Comparison of ENCODE assay signal across 18 cellular contexts in genomic region chr4:89800527-89801103, GRCh38. TPM values are rescaled to one million over a fixed set of nuclear protein-coding genes. Genes with fewer than 3 reads are reported as not detected.
DNase-seq lines count a peak whose midpoint lies in the region; ATAC-seq and TF ChIP-seq lines count a peak whose summit lies in the region.
"Had no signal": no experiment of that assay in that cellular context is flagged by ENCODE, and none has a peak within 500 bp of the region (broad histone marks: within the 10 kb centered on the region; RNA-seq: fewer than 3 reads in every experiment).

No MANE protein-coding gene starts in this region.

- intact Hi-C loops in left ventricle myocardium inferior (cut with micrococcal nuclease), result no loop called here

- no peak overlapping the region for H2BK12ac ChIP-seq in trophoblast cell (ENCODE audit: low read length)

- no peak overlapping the region for H3K27ac Mint-ChIP-seq in neural progenitor cell
- H3K27ac Mint-ChIP-seq: activated CD4-positive, alpha-beta T cell treated with anti-CD3 and anti-CD28 coated beads, Interleukin-2, amount 10 ng/mL, durations not matched to agents 24 days and 14 days; activated naive CD4-positive, alpha-beta T cell treated with anti-CD3 and anti-CD28 coated beads, Interleukin-2, amount 50 U/mL, for 24 hours; H9 had no signal

- H3K9me3 ChIP-seq in RWPE2 (ENCODE audit: severe bottlenecking) (no peaks in the 10 kb centered on the region), neural progenitor cell (ENCODE audit: low read depth) (no peaks in the 10 kb centered on the region), trophoblast cell (ENCODE audit: insufficient read depth, low read depth, low read length) (no peaks in the 10 kb centered on the region), left ventricle myocardium inferior (replicated peaks) (no peaks in the 10 kb centered on the region)
- H3K9me3 ChIP-seq: prostate gland, stomach, uterus had no signal

- no peaks in the 10 kb centered on the region for H3K27me3 Mint-ChIP-seq in neural progenitor cell (ENCODE audit: insufficient read depth, low read depth)

- no peaks in the 10 kb centered on the region for H3K27me3 ChIP-seq in RWPE2 (ENCODE audit: insufficient read depth, poor library complexity, severe bottlenecking)
- no peaks in the 10 kb centered on the region for H3K27me3 ChIP-seq in neural progenitor cell
- no peaks in the 10 kb centered on the region for H3K27me3 ChIP-seq in trophoblast cell (ENCODE audit: insufficient read depth, low read length)
- H3K27me3 ChIP-seq in left ventricle myocardium inferior (ENCODE audit: low read depth), result no peaks in the 10 kb centered on the region
- H3K27me3 ChIP-seq: stomach, uterus had no signal

- peaks cover 3% of the 10 kb centered on the region for H3K36me3 Mint-ChIP-seq in neural progenitor cell
- H3K36me3 Mint-ChIP-seq: activated naive CD4-positive, alpha-beta T cell treated with anti-CD3 and anti-CD28 coated beads, Interleukin-2, amount 50 U/mL, for 24 hours had no signal

- no peak overlapping the region for H2AK5ac ChIP-seq in trophoblast cell (ENCODE audit: low read length)

- H2BK5ac ChIP-seq in trophoblast cell (ENCODE audit: low read depth, low read length, poor library complexity), result no peak overlapping the region

- no peak overlapping the region for H4K91ac ChIP-seq in trophoblast cell (ENCODE audit: low read depth, low read length)

- DNase-seq in EH (ENCODE audit: low read depth), result peak; percentile 15
- no peak for DNase-seq in RWPE2 (ENCODE audit: low spot score)
- DNase-seq in cardiac fibroblast (ENCODE audit: low read depth in 2 of 2), result peak; percentile 9 to 23
- DNase-seq in neural progenitor cell (ENCODE audit: low spot score), result peak; percentile 33
- DNase-seq in trophoblast cell, result no peak
- no peak for DNase-seq in left ventricle myocardium inferior
- DNase-seq in T1000 (lab: John Stamatoyannopoulos, UW), result no peak
- DNase-seq: activated CD4-positive, alpha-beta T cell treated with anti-CD3 and anti-CD28 coated beads, Interleukin-2, amount 10 ng/mL, durations not matched to agents 24 days and 14 days; central memory CD4-positive, alpha-beta T cell; effector memory CD4-positive, alpha-beta T cell; H9; NCI-H1417; NK-92 treated with Interleukin-12 subunit alpha and Interleukin-12 subunit beta, amount 100 ng/mL, for 24 hours; stomach; uterus had no signal

- no peaks in the 10 kb centered on the region for H3K4me1 Mint-ChIP-seq in neural progenitor cell
- H3K4me1 Mint-ChIP-seq: activated CD4-positive, alpha-beta T cell treated with anti-CD3 and anti-CD28 coated beads, Interleukin-2, amount 10 ng/mL, durations not matched to agents 24 days and 14 days; activated naive CD4-positive, alpha-beta T cell treated with anti-CD3 and anti-CD28 coated beads, Interleukin-2, amount 50 U/mL, for 24 hours; H9 had no signal

- TF ChIP-seq CTCF in RWPE2 (IDR thresholded peaks at IDR 0.05; ENCODE audit: poor library complexity, severe bottlenecking), result no peak
- no peak for TF ChIP-seq CTCF in cardiac fibroblast (IDR thresholded peaks at IDR 0.05; ENCODE audit: low read depth, low read length)
- TF ChIP-seq CTCF in neural progenitor cell (IDR thresholded peaks at IDR 0.05), result no peak
- TF ChIP-seq CTCF in left ventricle myocardium inferior (IDR thresholded peaks at IDR 0.05; ENCODE audit: borderline replicate concordance), result no peak

- H4K8ac ChIP-seq in trophoblast cell (ENCODE audit: low read depth, low read length), result no peak overlapping the region

- H3K4me2 ChIP-seq in neural progenitor cell (no peak overlapping the region), trophoblast cell (ENCODE audit: low read length) (no peak overlapping the region)

- no peak overlapping the region for H2AFZ ChIP-seq in neural progenitor cell (replicated peaks)
- H2AFZ ChIP-seq in trophoblast cell (ENCODE audit: insufficient read depth, low read length, poor library complexity), result no peak overlapping the region

- no peak overlapping the region for H3K14ac ChIP-seq in trophoblast cell (ENCODE audit: low read length)

- H3K79me2 ChIP-seq in neural progenitor cell (ENCODE audit: low read depth), result no peaks in the 10 kb centered on the region
- no peaks in the 10 kb centered on the region for H3K79me2 ChIP-seq in trophoblast cell (ENCODE audit: control insufficient read depth, insufficient read depth, low read length, poor library complexity)

- no peaks in the 10 kb centered on the region for H4K20me1 ChIP-seq in neural progenitor cell (ENCODE audit: low read depth)

- H3K4me3 Mint-ChIP-seq in neural progenitor cell, result no peak overlapping the region
- H3K4me3 Mint-ChIP-seq: activated CD4-positive, alpha-beta T cell treated with anti-CD3 and anti-CD28 coated beads, Interleukin-2, amount 10 ng/mL, durations not matched to agents 24 days and 14 days; activated naive CD4-positive, alpha-beta T cell treated with anti-CD3 and anti-CD28 coated beads, Interleukin-2, amount 50 U/mL, for 24 hours; H9 had no signal

- no peak overlapping the region for H3K4me3 ChIP-seq in RWPE2 (ENCODE audit: severe bottlenecking)
- H3K4me3 ChIP-seq in cardiac fibroblast (replicated peaks in 1 of 2; ENCODE audit: low read depth in 2 of 2, low read length in 2 of 2), result no peak overlapping the region
- no peak overlapping the region for H3K4me3 ChIP-seq in neural progenitor cell
- no peak overlapping the region for H3K4me3 ChIP-seq in trophoblast cell (ENCODE audit: low read depth, low read length)
- H3K4me3 ChIP-seq in left ventricle myocardium inferior, result no peak overlapping the region
- H3K4me3 ChIP-seq: prostate gland, stomach, uterus had no signal

- no peak overlapping the region for H2BK120ac ChIP-seq in trophoblast cell (ENCODE audit: insufficient read depth, low read length, poor library complexity)

- no peak overlapping the region for H3K18ac ChIP-seq in trophoblast cell (ENCODE audit: low read length)

- no peaks in the 10 kb centered on the region for H3K79me1 ChIP-seq in trophoblast cell (ENCODE audit: low read length)

- peaks cover 33% of the 10 kb centered on the region for H3K4me1 ChIP-seq in RWPE2 (ENCODE audit: insufficient read depth, poor library complexity, severe bottlenecking)
- H3K4me1 ChIP-seq in neural progenitor cell, result peaks cover 7% of the 10 kb centered on the region
- no peaks in the 10 kb centered on the region for H3K4me1 ChIP-seq in trophoblast cell (ENCODE audit: control insufficient read depth in 1 of 2, insufficient read depth in 2 of 2, low read length in 2 of 2)
- peaks cover 7% of the 10 kb centered on the region for H3K4me1 ChIP-seq in left ventricle myocardium inferior
- H3K4me1 ChIP-seq: prostate gland, stomach, uterus had no signal

- H3K27ac ChIP-seq in RWPE2 (ENCODE audit: poor library complexity, severe bottlenecking) (peak overlapping the region; percentile 86), neural progenitor cell (no peak overlapping the region), trophoblast cell (ENCODE audit: low read depth, low read length) (no peak overlapping the region), left ventricle myocardium inferior (replicated peaks) (no peak overlapping the region)
- H3K27ac ChIP-seq: prostate gland, stomach, uterus had no signal

- H3K36me3 ChIP-seq in RWPE2 (ENCODE audit: low read depth) (no peaks in the 10 kb centered on the region), neural progenitor cell (no peaks in the 10 kb centered on the region), trophoblast cell (ENCODE audit: control insufficient read depth in 1 of 2, insufficient read depth in 2 of 2, low read length in 2 of 2) (no peaks in the 10 kb centered on the region), left ventricle myocardium inferior (no peaks in the 10 kb centered on the region)
- H3K36me3 ChIP-seq: prostate gland, stomach, uterus had no signal

- no peak overlapping the region for H3K9ac ChIP-seq in neural progenitor cell
- no peak overlapping the region for H3K9ac ChIP-seq in trophoblast cell (ENCODE audit: low read length)

- H3K23ac ChIP-seq in trophoblast cell (ENCODE audit: low read length), result no peak overlapping the region

- H3K9me3 Mint-ChIP-seq in neural progenitor cell, result no peaks in the 10 kb centered on the region
- H3K9me3 Mint-ChIP-seq: activated CD4-positive, alpha-beta T cell treated with anti-CD3 and anti-CD28 coated beads, Interleukin-2, amount 10 ng/mL, durations not matched to agents 24 days and 14 days; activated naive CD4-positive, alpha-beta T cell treated with anti-CD3 and anti-CD28 coated beads, Interleukin-2, amount 50 U/mL, for 24 hours; H9 had no signal

- H3F3A ChIP-seq in neural progenitor cell (ENCODE audit: low read depth), result no peaks in the 10 kb centered on the region

- H4K12ac ChIP-seq in trophoblast cell (ENCODE audit: low read depth, low read length), result no peak overlapping the region

- ATAC-seq in RWPE2 (ENCODE audit: low read depth) (peak; percentile 62), GM19467 (IDR thresholded peaks at IDR 0.05; ENCODE audit: unreplicated experiment) (no peak)

- no CpG with 5 or more reads among the region's 3 CpGs for WGBS in trophoblast cell (ENCODE audit: extremely low coverage, insufficient coverage, insufficient read length)

- H3K4ac ChIP-seq in trophoblast cell (ENCODE audit: low read depth, low read length), result no peak overlapping the region

RNA-seq across cellular contexts. Expression of gene SNCA, which starts 36.3 kb away (rescaled TPM):
- total RNA-seq in neural progenitor cell (ENCODE audit: low replicate concordance) (5.6 and 11.0 TPM in 2 replicates), left ventricle myocardium inferior (7.0 TPM)
- polyA plus RNA-seq in trophoblast cell (2013), result 0.77 and 0.87 TPM in 2 replicates

Comparison
In these comparisons a context has a peak if more than half of its experiments do, and no peak if none do; other contexts are left out.
1. DNase-seq: peak in EH (single experiment), cardiac fibroblast (2 of 2) and neural progenitor cell (single experiment); none in RWPE2 (single experiment), trophoblast cell (0 of 2), left ventricle myocardium inferior (single experiment) and T1000 (single experiment).